ENCODE assay signal across 14 cellular contexts in the genomic region with DNA sequence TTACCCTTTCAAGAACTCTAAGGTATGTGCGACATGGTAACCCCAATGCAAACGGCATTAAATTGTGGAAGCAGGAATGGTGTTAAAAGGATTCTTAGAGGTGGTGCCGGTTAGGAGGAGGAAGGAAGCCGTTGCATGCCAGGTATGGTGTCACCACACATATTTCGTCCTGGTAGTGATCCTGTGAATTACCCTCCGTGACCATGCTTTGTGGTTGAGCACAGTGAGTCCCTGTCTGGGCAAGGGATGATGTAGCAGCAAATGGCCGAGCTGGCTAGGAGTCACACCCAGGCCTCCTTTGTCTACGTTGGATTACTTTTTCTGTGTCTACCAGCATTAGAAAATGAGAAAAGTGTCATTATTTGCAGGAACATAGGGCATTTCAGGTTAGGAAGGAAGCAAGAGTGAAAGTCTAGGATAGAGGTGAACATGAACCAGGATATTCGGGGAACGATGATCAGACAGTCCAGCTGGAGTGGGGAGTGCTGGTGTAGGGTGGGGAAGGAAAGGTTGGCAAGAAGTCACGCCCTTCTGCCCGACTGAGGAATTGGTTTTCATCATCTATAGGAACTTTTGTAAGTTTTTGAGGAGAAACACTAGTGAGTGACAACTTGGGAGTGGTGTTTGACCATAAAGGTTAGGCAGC.
DNase-seq lines count a peak whose midpoint lies in the region; ATAC-seq and TF ChIP-seq lines count a peak whose summit lies in the region.
"Had no signal": no experiment of that assay in that cellular context is flagged by ENCODE, and none has a peak within 500 bp of the region (broad histone marks: within the 10 kb centered on the region; RNA-seq: fewer than 3 reads in every experiment).

No MANE protein-coding gene starts in this region.

- peaks cover 23 to 43% (median 29%) of the 10 kb centered on the region in 3 donors for H3K4me1 Mint-ChIP-seq in CD8-positive, alpha-beta memory T cell
- H3K4me1 Mint-ChIP-seq in activated T-helper 1 cell treated with anti-CD3 and anti-CD28 coated beads, Interleukin-12 subunit alpha, Interleukin-12 subunit beta, Interleukin-2, Interleukin-4 antibody, amounts not matched to agents 30 ng/mL and 10 ng/mL and 1 ng/mL, durations not matched to agents 14 hours and 24 hours and 36 hours (ENCODE audit: low read depth) = peaks cover 68% of the 10 kb centered on the region

- no peak overlapping the region for H3K4ac ChIP-seq in mesenchymal stem cell (ENCODE audit: low read depth in 1 of 2, low read length in 2 of 2)

- no peak for TF ChIP-seq EP300 in transverse colon (IDR thresholded peaks at IDR 0.05; ENCODE audit: low read depth)

- POLR2A ChIA-PET in CD8-positive, alpha-beta memory T cell (lab: Charles Lee) = no interaction called here
- POLR2A ChIA-PET in HCT116 (lab: Charles Lee) = no interaction called here

- no peak overlapping the region for H3K23ac ChIP-seq in mesenchymal stem cell (ENCODE audit: low read length in 2 of 2)

- H2AFZ ChIP-seq in HCT116 (ENCODE audit: low read depth, low read length, poor library complexity, severe bottlenecking) (no peak overlapping the region), mesenchymal stem cell (ENCODE audit: low read depth, low read length) (no peak overlapping the region)

- ATAC-seq in HCT116 = peak; percentile 25
- no peak for ATAC-seq in HG03521 (IDR thresholded peaks at IDR 0.05; ENCODE audit: unreplicated experiment)

- H3K4me2 ChIP-seq in HCT116 (ENCODE audit: low read length) (no peak overlapping the region), mesenchymal stem cell (ENCODE audit: low read length, poor library complexity, severe bottlenecking) (no peak overlapping the region)

- WGBS in mesenchymal stem cell = 93% methylated on average over 12 of the region's 12 CpGs
- 77 to 85% methylated on average over 9 to 12 of the region's 12 CpGs for WGBS in transverse colon (ENCODE audit: low coverage in 1 of 2), 2 donors

- H3K18ac ChIP-seq in mesenchymal stem cell (ENCODE audit: low read depth in 1 of 2, low read length in 2 of 2) = no peak overlapping the region

- H3K14ac ChIP-seq in mesenchymal stem cell (ENCODE audit: low read length in 2 of 2) = no peak overlapping the region

- no peaks in the 10 kb centered on the region for H3K27me3 Mint-ChIP-seq in CD8-positive, alpha-beta memory T cell
- no peaks in the 10 kb centered on the region for H3K27me3 Mint-ChIP-seq in activated T-helper 1 cell treated with anti-CD3 and anti-CD28 coated beads, Interleukin-12 subunit alpha, Interleukin-12 subunit beta, Interleukin-2, Interleukin-4 antibody, amounts not matched to agents 30 ng/mL and 10 ng/mL and 1 ng/mL, durations not matched to agents 14 hours and 24 hours and 36 hours (ENCODE audit: insufficient read depth)

- H3K9me3 Mint-ChIP-seq in CD8-positive, alpha-beta memory T cell = no peaks in the 10 kb centered on the region
- H3K9me3 Mint-ChIP-seq in activated T-helper 1 cell treated with anti-CD3 and anti-CD28 coated beads, Interleukin-12 subunit alpha, Interleukin-12 subunit beta, Interleukin-2, Interleukin-4 antibody, amounts not matched to agents 30 ng/mL and 10 ng/mL and 1 ng/mL, durations not matched to agents 14 hours and 24 hours and 36 hours = no peaks in the 10 kb centered on the region

- TF ChIP-seq POLR2A in HCT116 (IDR thresholded peaks at IDR 0.05; ENCODE audit: borderline replicate concordance, extremely low read depth, insufficient read depth, insufficient read length) = no peak
- TF ChIP-seq POLR2A in transverse colon (IDR thresholded peaks at IDR 0.05) = no peak

- intact Hi-C loops in HCT116 (cut with micrococcal nuclease) (loop anchor here (1.0 to 10.0 kb wide), 4 partner anchors 141 to 249 kb away; no protein-coding TSS in a partner anchor), transverse colon (cut with DNase I; ENCODE audit: low total_unique reads) (no loop called here)
- intact Hi-C loops in activated T-helper 1 cell treated with anti-CD3 and anti-CD28 coated beads, Interleukin-12 subunit alpha, Interleukin-12 subunit beta, Interleukin-2, Interleukin-4 antibody, amounts not matched to agents 30 ng/mL and 10 ng/mL and 1 ng/mL, durations not matched to agents 14 hours and 24 hours and 36 hours (cut with micrococcal nuclease) = loop anchor here (1.0 to 10.0 kb wide), 7 partner anchors 41 to 249 kb away; no protein-coding TSS in a partner anchor

- peak overlapping the region in 6 of 7 donors; percentile 49 to 78 (median 68) for H3K4me3 Mint-ChIP-seq in CD8-positive, alpha-beta memory T cell
- H3K4me3 Mint-ChIP-seq in activated T-helper 1 cell treated with anti-CD3 and anti-CD28 coated beads, Interleukin-12 subunit alpha, Interleukin-12 subunit beta, Interleukin-2, Interleukin-4 antibody, amounts not matched to agents 30 ng/mL and 10 ng/mL and 1 ng/mL, durations not matched to agents 14 hours and 24 hours and 36 hours = peak overlapping the region; percentile 23
- H3K4me3 Mint-ChIP-seq: HFFc6 had no signal

- H3K9me3 ChIP-seq in CD8-positive, alpha-beta memory T cell (ENCODE audit: low read length) = no peaks in the 10 kb centered on the region
- H3K9me3 ChIP-seq in HCT116 (ENCODE audit: control insufficient read depth in 1 of 2, insufficient read depth in 1 of 2, low read depth in 1 of 2, low read length in 2 of 2) (no peaks in the 10 kb centered on the region), mesenchymal stem cell (ENCODE audit: control insufficient read depth, low read length) (no peaks in the 10 kb centered on the region), transverse colon (no peaks in the 10 kb centered on the region)
- H3K9me3 ChIP-seq: SJSA1 had no signal

- peak overlapping the region; percentile 12 to 87 (median 44) for H3K27ac Mint-ChIP-seq in CD8-positive, alpha-beta memory T cell
- peak overlapping the region; percentile 66 for H3K27ac Mint-ChIP-seq in activated T-helper 1 cell treated with anti-CD3 and anti-CD28 coated beads, Interleukin-12 subunit alpha, Interleukin-12 subunit beta, Interleukin-2, Interleukin-4 antibody, amounts not matched to agents 30 ng/mL and 10 ng/mL and 1 ng/mL, durations not matched to agents 14 hours and 24 hours and 36 hours

- no peak overlapping the region for H2BK12ac ChIP-seq in mesenchymal stem cell (ENCODE audit: low read length in 2 of 2)

- no peak overlapping the region for H3K27ac ChIP-seq in CD8-positive, alpha-beta memory T cell (ENCODE audit: low read depth, low read length)
- H3K27ac ChIP-seq in HCT116 (ENCODE audit: low read depth, low read length) (no peak overlapping the region), mesenchymal stem cell (ENCODE audit: low read length, poor library complexity, severe bottlenecking) (no peak overlapping the region), transverse colon (no peak overlapping the region)
- H3K27ac ChIP-seq: coronary artery, SJSA1 had no signal

- no peak overlapping the region for H3K4me3 ChIP-seq in CD8-positive, alpha-beta memory T cell (ENCODE audit: low read length)
- H3K4me3 ChIP-seq in HCT116 (replicated peaks in 1 of 2; ENCODE audit: low read depth in 1 of 2, low read length in 2 of 2) (no peak overlapping the region), mesenchymal stem cell (ENCODE audit: insufficient read depth in 1 of 2, low read depth in 1 of 2, low read length in 2 of 2) (no peak overlapping the region), transverse colon (no peak overlapping the region)
- H3K4me3 ChIP-seq: coronary artery, SJSA1 had no signal

- DNase-seq in CD8-positive, alpha-beta memory T cell = no peak
- DNase-seq in HCT116 (ENCODE audit: low read depth, low spot score) (no peak), mesenchymal stem cell (no peak), HCEC 1CT (no peak), transverse colon (no peak)
- no peak for DNase-seq in activated T-helper 1 cell treated with anti-CD3 and anti-CD28 coated beads, Interleukin-12 subunit alpha, Interleukin-12 subunit beta, Interleukin-2, Interleukin-4 antibody, amounts not matched to agents 30 ng/mL and 10 ng/mL and 1 ng/mL, durations not matched to agents 14 hours and 24 hours and 36 hours (ENCODE audit: low spot score)
- DNase-seq: aorta, HFFc6, kidney, NCI-H146, NCI-H226 had no signal

- no peaks in the 10 kb centered on the region for H3K9me2 ChIP-seq in HCT116 (ENCODE audit: insufficient read depth)

- CTCF ChIA-PET in CD8-positive, alpha-beta memory T cell (lab: Charles Lee) = interaction anchor here (0.6 to 2.4 kb wide), 3 partner anchors 23 to 170 kb away, joined by 3 to 10 read pairs (median 3); no protein-coding TSS in a partner anchor
- CTCF ChIA-PET in HCT116 (lab: Charles Lee) = interaction anchor here (1.2 kb wide), 1 partner anchor 141 kb away, joined by 3 read pairs; no protein-coding TSS in a partner anchor

- H3K9ac ChIP-seq in HCT116 (ENCODE audit: low read length) = no peak overlapping the region
- H3K9ac ChIP-seq in mesenchymal stem cell (ENCODE audit: low read length) = no peak overlapping the region

- no peak for TF ChIP-seq RAD21 in HCT116 (IDR thresholded peaks at IDR 0.05; ENCODE audit: low read depth)

- H2BK5ac ChIP-seq in mesenchymal stem cell (ENCODE audit: low read depth, low read length, poor library complexity, severe bottlenecking) = no peak overlapping the region

- no peaks in the 10 kb centered on the region for H3K79me2 ChIP-seq in HCT116 (ENCODE audit: insufficient read depth, low read length)

- BruUV-seq in HCT116 (replicated peaks; lab: Mats Ljungman, UMichigan) = no TSS peak

- in situ Hi-C loops in transverse colon (cut with MboI; ENCODE audit: low pct_ligation_motif_present in 1 of 4, low pct_unique_long_range_greater_than_20kb in 1 of 4, low sequenced_read_pairs in 3 of 4) = loop anchor here in 2 of 4 donors (10.0 to 25.0 kb wide), 2 partner anchors 164 to 171 kb away; no protein-coding TSS in a partner anchor

- no peaks in the 10 kb centered on the region for H4K20me1 ChIP-seq in HCT116 (ENCODE audit: insufficient read depth)

- peaks cover 21% of the 10 kb centered on the region for H3K4me1 ChIP-seq in CD8-positive, alpha-beta memory T cell (ENCODE audit: insufficient read depth, low read length)
- H3K4me1 ChIP-seq in HCT116 (ENCODE audit: control insufficient read depth in 1 of 2, insufficient read depth in 2 of 2, low read length in 2 of 2) (peaks cover 0 to 7% of the 10 kb centered on the region in 2 experiments; a peak in 1 of 4 replicates), mesenchymal stem cell (ENCODE audit: control insufficient read depth, insufficient read depth, low read depth, low read length) (peaks cover 6% of the 10 kb centered on the region), transverse colon (peaks cover 0 to 27% (median 4%) of the 10 kb centered on the region in 4 donors)

- RAD21 ChIA-PET in HCT116 (lab: Charles Lee; ENCODE audit: low non-redundant PET in 1 of 2, low total read pairs in 2 of 2, uncharacterized antibody in 2 of 2, unreplicated experiment in 2 of 2) = no interaction called here

- no peaks in the 10 kb centered on the region for H3K27me3 ChIP-seq in CD8-positive, alpha-beta memory T cell (ENCODE audit: insufficient read depth, low read length, poor library complexity, severe bottlenecking)
- H3K27me3 ChIP-seq in HCT116 (ENCODE audit: insufficient read depth, low read length) (no peaks in the 10 kb centered on the region), mesenchymal stem cell (ENCODE audit: control insufficient read depth in 1 of 2, insufficient read depth in 1 of 2, low read length in 2 of 2) (no peaks in the 10 kb centered on the region), transverse colon (no peaks in the 10 kb centered on the region)
- H3K27me3 ChIP-seq: SJSA1 had no signal

- H2AK5ac ChIP-seq in mesenchymal stem cell (ENCODE audit: low read length, severe bottlenecking) = no peak overlapping the region

- no peak overlapping the region for H2BK120ac ChIP-seq in mesenchymal stem cell (ENCODE audit: low read depth, low read length)

- H3K36me3 Mint-ChIP-seq in CD8-positive, alpha-beta memory T cell = peaks cover 0 to 3% (median 0%) of the 10 kb centered on the region in 3 donors
- peaks cover 9% of the 10 kb centered on the region for H3K36me3 Mint-ChIP-seq in activated T-helper 1 cell treated with anti-CD3 and anti-CD28 coated beads, Interleukin-12 subunit alpha, Interleukin-12 subunit beta, Interleukin-2, Interleukin-4 antibody, amounts not matched to agents 30 ng/mL and 10 ng/mL and 1 ng/mL, durations not matched to agents 14 hours and 24 hours and 36 hours (ENCODE audit: low read depth)

- TF ChIP-seq CTCF in HCT116 (IDR thresholded peaks at IDR 0.05 in 2 of 3, conservative IDR thresholded peaks at IDR 0.05 in 1 of 3; ENCODE audit: borderline replicate concordance in 1 of 3, insufficient read depth in 1 of 3, low read depth in 2 of 3, low read length in 2 of 3) = no peak
- no peak for TF ChIP-seq CTCF in transverse colon (IDR thresholded peaks at IDR 0.05)

- no peaks in the 10 kb centered on the region for H3K36me3 ChIP-seq in CD8-positive, alpha-beta memory T cell (ENCODE audit: insufficient read depth, low read length)
- H3K36me3 ChIP-seq in HCT116 (ENCODE audit: control insufficient read depth in 1 of 2, insufficient read depth in 2 of 2, low read length in 2 of 2) = no peaks in the 10 kb centered on the region
- H3K36me3 ChIP-seq in mesenchymal stem cell (ENCODE audit: control insufficient read depth in 1 of 2, insufficient read depth in 2 of 2, low read depth in 1 of 2, low read length in 2 of 2) = no peaks in the 10 kb centered on the region
- H3K36me3 ChIP-seq in transverse colon = no peaks in the 10 kb centered on the region
- H3K36me3 ChIP-seq: SJSA1 had no signal

- no peak overlapping the region for H4K8ac ChIP-seq in mesenchymal stem cell (ENCODE audit: low read length)

- H2BK15ac ChIP-seq in mesenchymal stem cell (ENCODE audit: low read depth, poor library complexity, severe bottlenecking) = no peak overlapping the region

- H4K91ac ChIP-seq in mesenchymal stem cell (ENCODE audit: low read length) = peak overlapping the region; percentile 70

- H3K79me1 ChIP-seq in mesenchymal stem cell (replicated peaks; ENCODE audit: low read length, poor library complexity, severe bottlenecking) = peaks cover 31% of the 10 kb centered on the region
